Comparison of ENCODE assay signal across 16 cellular contexts in the genomic region with DNA sequence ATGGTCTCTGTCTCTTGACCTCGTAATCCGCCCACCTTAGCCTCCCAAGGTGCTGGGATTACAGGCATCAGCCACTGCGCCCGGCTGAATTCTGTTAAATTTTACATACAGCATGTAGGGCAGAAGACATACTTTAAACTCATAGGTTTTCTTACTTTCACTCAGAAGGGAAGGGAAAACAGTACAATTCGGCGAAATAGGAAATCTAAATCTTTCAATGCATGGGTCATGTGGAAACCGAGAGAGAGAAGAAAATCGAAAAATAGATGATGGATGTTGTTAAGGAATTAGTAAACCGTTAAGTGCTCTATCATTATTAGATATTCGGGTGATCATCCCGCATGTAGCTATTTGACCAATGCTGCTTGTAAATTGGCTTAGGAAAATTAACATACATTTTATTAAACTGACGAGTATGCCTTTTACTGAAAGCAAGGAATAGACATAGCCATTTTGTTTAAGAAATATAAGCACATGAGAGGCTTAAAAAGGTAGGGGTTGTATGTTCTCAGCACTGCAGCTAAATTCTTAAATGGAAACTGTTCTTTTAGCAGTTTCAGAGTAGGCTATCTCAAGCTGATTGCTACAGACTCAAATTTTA.
DNase-seq lines count a peak whose midpoint lies in the region; ATAC-seq and TF ChIP-seq lines count a peak whose summit lies in the region.
"Had no signal": no experiment of that assay in that cellular context is flagged by ENCODE, and none has a peak within 500 bp of the region (broad histone marks: within the 10 kb centered on the region; RNA-seq: fewer than 3 reads in every experiment).

No MANE protein-coding gene starts in this region.

- H3K27me3 Mint-ChIP-seq in neural progenitor cell (ENCODE audit: insufficient read depth, low read depth), result peaks cover 3% of the 10 kb centered on the region

- no peaks in the 10 kb centered on the region for H3K9me2 ChIP-seq in Karpas-422 (replicated peaks; ENCODE audit: insufficient read depth, low read length)

- DNase-seq in A673 (ENCODE audit: low spot score) (no peak), Karpas-422 (no peak), breast epithelium (ENCODE audit: low spot score in 2 of 2) (no peak), neural progenitor cell (ENCODE audit: low spot score) (no peak), cerebellar nuclear complex (lab: John Stamatoyannopoulos, UW) (no peak), GOT3 (lab: John Stamatoyannopoulos, UW) (no peak)
- DNase-seq: activated CD8-positive, alpha-beta memory T cell treated with anti-CD3 and anti-CD28 coated beads, Interleukin-2, amount 50 U/mL, for 48 hours; esophagus squamous epithelium; naive thymus-derived CD8-positive, alpha-beta T cell; NCI-H2029 treated with DMSO at 0.1 percent for 48 hours; retina; stimulated activated CD4-positive, alpha-beta T cell treated with anti-CD3 and anti-CD28 coated beads, Interleukin-4, amount 100 ng/mL, for 1 hour; T-helper 17 cell had no signal

- H3K27ac ChIP-seq in A673 (ENCODE audit: low read depth, low read length, poor library complexity, severe bottlenecking) (no peak overlapping the region), Karpas-422 (ENCODE audit: low read length) (no peak overlapping the region), breast epithelium (peak overlapping the region; percentile 83 to 88), neural progenitor cell (no peak overlapping the region)

- H3K9me3 ChIP-seq in A673 (ENCODE audit: low read depth, low read length, poor library complexity, severe bottlenecking) (no peaks in the 10 kb centered on the region), Karpas-422 (ENCODE audit: low read length) (no peaks in the 10 kb centered on the region), breast epithelium (no peaks in the 10 kb centered on the region), neural progenitor cell (ENCODE audit: low read depth) (no peaks in the 10 kb centered on the region)
- H3K9me3 ChIP-seq: esophagus squamous epithelium had no signal

- H3K4me1 Mint-ChIP-seq in neural progenitor cell, result peaks cover 53% of the 10 kb centered on the region
- H3K4me1 Mint-ChIP-seq: naive thymus-derived CD8-positive, alpha-beta T cell; T-helper 17 cell had no signal

- no peak overlapping the region for H3K4me3 Mint-ChIP-seq in neural progenitor cell
- H3K4me3 Mint-ChIP-seq: naive thymus-derived CD8-positive, alpha-beta T cell; T-helper 17 cell had no signal

- peaks cover 16% of the 10 kb centered on the region for H3K9me3 Mint-ChIP-seq in neural progenitor cell
- H3K9me3 Mint-ChIP-seq: naive thymus-derived CD8-positive, alpha-beta T cell had no signal

- H2AFZ ChIP-seq in Karpas-422 (ENCODE audit: low read length), result peak overlapping the region; percentile 71; the same call in 1 of the 2 replicates
- no peak overlapping the region for H2AFZ ChIP-seq in neural progenitor cell (replicated peaks)

- POLR2A ChIA-PET in A673 (lab: Charles Lee; ENCODE audit: low non-redundant PET), result no interaction called here

- H3K36me3 Mint-ChIP-seq in neural progenitor cell, result peaks cover 6% of the 10 kb centered on the region
- H3K36me3 Mint-ChIP-seq: naive thymus-derived CD8-positive, alpha-beta T cell had no signal

- peak overlapping the region; percentile 63 for H3K4me2 ChIP-seq in Karpas-422 (ENCODE audit: low read depth, low read length, poor library complexity, severe bottlenecking)
- no peak overlapping the region for H3K4me2 ChIP-seq in neural progenitor cell

- CTCF ChIA-PET in A673 (lab: Charles Lee), result no interaction called here

- H4K20me1 ChIP-seq in Karpas-422 (ENCODE audit: insufficient read depth, low read depth, low read length), result no peaks in the 10 kb centered on the region
- H4K20me1 ChIP-seq in neural progenitor cell (ENCODE audit: low read depth), result no peaks in the 10 kb centered on the region

- no peaks in the 10 kb centered on the region for H3K79me2 ChIP-seq in Karpas-422 (ENCODE audit: low read length)
- no peaks in the 10 kb centered on the region for H3K79me2 ChIP-seq in neural progenitor cell (ENCODE audit: low read depth)

- TF ChIP-seq CTCF in A673 (conservative IDR thresholded peaks at IDR 0.05; ENCODE audit: low read depth, low read length) (no peak), breast epithelium (IDR thresholded peaks at IDR 0.05) (no peak), neural progenitor cell (IDR thresholded peaks at IDR 0.05) (no peak)

- H3K4me3 ChIP-seq in A673 (ENCODE audit: low read depth, low read length, poor library complexity, severe bottlenecking), result peak overlapping the region; percentile 23
- H3K4me3 ChIP-seq in Karpas-422 (ENCODE audit: low read length), result peak overlapping the region; percentile 55; the same call in 1 of the 2 replicates
- peak overlapping the region; percentile 15 to 56 (median 42) for H3K4me3 ChIP-seq in breast epithelium
- no peak overlapping the region for H3K4me3 ChIP-seq in neural progenitor cell

- TF ChIP-seq POLR2A in breast epithelium (IDR thresholded peaks at IDR 0.05), result no peak

- intact Hi-C loops in A673 (cut with micrococcal nuclease; ENCODE audit: unreplicated experiment), result no loop called here
- intact Hi-C loops in breast epithelium (cut with DNase I; ENCODE audit: low total_unique reads), result no loop called here

- no TSS peak for BruUV-seq in A673 (replicated peaks; lab: Mats Ljungman, UMichigan)

- H3K9ac ChIP-seq in Karpas-422 (ENCODE audit: low read length) (no peak overlapping the region), neural progenitor cell (no peak overlapping the region)

- H3K27me3 ChIP-seq in A673 (replicated peaks; ENCODE audit: insufficient read depth, low read depth, low read length, poor library complexity) (no peaks in the 10 kb centered on the region), Karpas-422 (ENCODE audit: low read length) (no peaks in the 10 kb centered on the region), breast epithelium (no peaks in the 10 kb centered on the region), neural progenitor cell (no peaks in the 10 kb centered on the region)
- H3K27me3 ChIP-seq: esophagus squamous epithelium had no signal

- ATAC-seq in GM19023 (IDR thresholded peaks at IDR 0.05; ENCODE audit: unreplicated experiment), result no peak
- ATAC-seq in HG03095 (IDR thresholded peaks at IDR 0.05; ENCODE audit: unreplicated experiment), result no peak
- ATAC-seq: left lobe of liver; naive thymus-derived CD8-positive, alpha-beta T cell; T-helper 17 cell had no signal

- H3K36me3 ChIP-seq in A673 (ENCODE audit: insufficient read depth, low read length, poor library complexity, severe bottlenecking) (no peaks in the 10 kb centered on the region), Karpas-422 (ENCODE audit: insufficient read depth, low read length) (no peaks in the 10 kb centered on the region), breast epithelium (no peaks in the 10 kb centered on the region), neural progenitor cell (no peaks in the 10 kb centered on the region)
- H3K36me3 ChIP-seq: esophagus squamous epithelium had no signal

- H3F3A ChIP-seq in neural progenitor cell (ENCODE audit: low read depth), result peaks cover 10% of the 10 kb centered on the region

- peak overlapping the region; percentile 90 for H3K27ac Mint-ChIP-seq in neural progenitor cell
- H3K27ac Mint-ChIP-seq: naive thymus-derived CD8-positive, alpha-beta T cell; T-helper 17 cell had no signal

- H3K4me1 ChIP-seq in A673 (ENCODE audit: insufficient read depth, low read length, poor library complexity, severe bottlenecking) (no peaks in the 10 kb centered on the region), Karpas-422 (ENCODE audit: low read length) (peaks cover 11% of the 10 kb centered on the region), breast epithelium (peaks cover 0 to 3% of the 10 kb centered on the region in 2 donors), neural progenitor cell (peaks cover 34% of the 10 kb centered on the region)

Comparison
In these comparisons a context has a peak if more than half of its experiments do, and no peak if none do; other contexts are left out.
1. H3K27ac ChIP-seq: peak in breast epithelium (2 of 2); none in A673 (single experiment), Karpas-422 (single experiment) and neural progenitor cell (single experiment).